ENCODE assay signal across 20 cellular contexts in genomic region chr17:57438031-57438731, GRCh38.
A peak's percentile ranks its signal among the peaks of the same experiment; 100 is the strongest.
DNase-seq lines count a peak whose midpoint lies in the region; ATAC-seq and TF ChIP-seq lines count a peak whose summit lies in the region.
"Had no signal": no experiment of that assay in that cellular context is flagged by ENCODE, and none has a peak within 500 bp of the region (broad histone marks: within the 10 kb centered on the region; RNA-seq: fewer than 3 reads in every experiment).

No MANE protein-coding gene starts in this region.

- ATAC-seq in CD4-positive, CD25-positive, alpha-beta regulatory T cell (ENCODE audit: low read depth in 2 of 2): no peak
- ATAC-seq in foreskin keratinocyte: no peak
- ATAC-seq: activated CD4-positive, CD25-positive, alpha-beta regulatory T cell treated with anti-CD3 and anti-CD28 coated beads, Interleukin-2, amount 50 U/mL, for 24 hours; left cardiac atrium; right cardiac atrium had no signal

- TF ChIP-seq CTCF in HEK293 (tag by site-specific recombination; IDR thresholded peaks at IDR 0.05) (no peak), osteocyte (IDR thresholded peaks at IDR 0.05) (no peak), foreskin keratinocyte (conservative IDR thresholded peaks at IDR 0.05) (no peak)

- H3K4me3 Mint-ChIP-seq in CD4-positive, CD25-positive, alpha-beta regulatory T cell: peak overlapping the region in 1 of 4 donors; percentile 60
- H3K4me3 Mint-ChIP-seq in activated T-helper 1 cell treated with anti-CD3 and anti-CD28 coated beads, Interleukin-12 subunit alpha, Interleukin-12 subunit beta, Interleukin-2, Interleukin-4 antibody, amounts not matched to agents 30 ng/mL and 10 ng/mL and 1 ng/mL, durations not matched to agents 14 hours and 24 hours and 36 hours: no peak overlapping the region
- peak overlapping the region; percentile 31 for H3K4me3 Mint-ChIP-seq in osteocyte (ENCODE audit: unreplicated experiment)

- CTCF ChIA-PET in HEK293 (lab: Yijun Ruan, JAX): interaction anchor here (0.6 kb wide), 1 partner anchor 230 kb away, joined by 3 read pairs; no protein-coding TSS in a partner anchor

- H3K36me3 ChIP-seq in CD4-positive, CD25-positive, alpha-beta regulatory T cell (ENCODE audit: control insufficient read depth, insufficient read depth, low read length): peaks cover 6% of the 10 kb centered on the region
- no peaks in the 10 kb centered on the region for H3K36me3 ChIP-seq in HEK293 (ENCODE audit: control insufficient read depth in 2 of 2, insufficient read depth in 1 of 2, low read length in 2 of 2)
- H3K36me3 ChIP-seq: esophagus muscularis mucosa, tibial nerve had no signal

- H3K27me3 Mint-ChIP-seq in CD4-positive, CD25-positive, alpha-beta regulatory T cell: no peaks in the 10 kb centered on the region
- H3K27me3 Mint-ChIP-seq in activated T-helper 1 cell treated with anti-CD3 and anti-CD28 coated beads, Interleukin-12 subunit alpha, Interleukin-12 subunit beta, Interleukin-2, Interleukin-4 antibody, amounts not matched to agents 30 ng/mL and 10 ng/mL and 1 ng/mL, durations not matched to agents 14 hours and 24 hours and 36 hours (ENCODE audit: insufficient read depth): peaks cover 2% of the 10 kb centered on the region
- no peaks in the 10 kb centered on the region for H3K27me3 Mint-ChIP-seq in osteocyte (ENCODE audit: unreplicated experiment)

- H3K9me3 ChIP-seq in CD4-positive, CD25-positive, alpha-beta regulatory T cell (ENCODE audit: control insufficient read depth in 2 of 2, low read length in 2 of 2): no peaks in the 10 kb centered on the region
- H3K9me3 ChIP-seq in HEK293 (ENCODE audit: control insufficient read depth, insufficient read depth, low read depth, low read length): no peaks in the 10 kb centered on the region
- H3K9me3 ChIP-seq: esophagus muscularis mucosa, tibial nerve had no signal

- no peak overlapping the region for H3K27ac ChIP-seq in CD4-positive, CD25-positive, alpha-beta regulatory T cell (ENCODE audit: insufficient read depth, low read length, poor library complexity, severe bottlenecking)
- H3K27ac ChIP-seq in HEK293 (ENCODE audit: extremely low read depth, low read depth, low read length) (no peak overlapping the region), foreskin keratinocyte (no peak overlapping the region)
- H3K27ac ChIP-seq: esophagus muscularis mucosa, tibial nerve had no signal

- POLR2A ChIA-PET in HEK293 (lab: Yijun Ruan, JAX): no interaction called here

- no peaks in the 10 kb centered on the region for H3K27me3 ChIP-seq in CD4-positive, CD25-positive, alpha-beta regulatory T cell (ENCODE audit: control insufficient read depth, insufficient read depth, low read length)
- no peaks in the 10 kb centered on the region for H3K27me3 ChIP-seq in foreskin keratinocyte
- H3K27me3 ChIP-seq: esophagus muscularis mucosa, tibial nerve had no signal

- H3K27ac Mint-ChIP-seq in CD4-positive, CD25-positive, alpha-beta regulatory T cell: peak overlapping the region; percentile 26 to 97 (median 56)
- peak overlapping the region; percentile 67 for H3K27ac Mint-ChIP-seq in activated T-helper 1 cell treated with anti-CD3 and anti-CD28 coated beads, Interleukin-12 subunit alpha, Interleukin-12 subunit beta, Interleukin-2, Interleukin-4 antibody, amounts not matched to agents 30 ng/mL and 10 ng/mL and 1 ng/mL, durations not matched to agents 14 hours and 24 hours and 36 hours
- H3K27ac Mint-ChIP-seq in osteocyte (ENCODE audit: unreplicated experiment): peak overlapping the region; percentile 73

- intact Hi-C loops in activated T-helper 1 cell treated with anti-CD3 and anti-CD28 coated beads, Interleukin-12 subunit alpha, Interleukin-12 subunit beta, Interleukin-2, Interleukin-4 antibody, amounts not matched to agents 30 ng/mL and 10 ng/mL and 1 ng/mL, durations not matched to agents 14 hours and 24 hours and 36 hours (cut with micrococcal nuclease): no loop called here

- peaks cover 40% of the 10 kb centered on the region for H3K4me1 ChIP-seq in CD4-positive, CD25-positive, alpha-beta regulatory T cell (ENCODE audit: control insufficient read depth, insufficient read depth, low read length, poor library complexity, severe bottlenecking)
- H3K4me1 ChIP-seq in HEK293 (ENCODE audit: control insufficient read depth, insufficient read depth, low read length) (peaks cover 15% of the 10 kb centered on the region), foreskin keratinocyte (peaks cover 22% of the 10 kb centered on the region)

- no peak overlapping the region for H3K4me3 ChIP-seq in CD4-positive, CD25-positive, alpha-beta regulatory T cell (ENCODE audit: low read depth, low read length)
- H3K4me3 ChIP-seq in HEK293 (ENCODE audit: low read depth, low read length): no peak overlapping the region
- H3K4me3 ChIP-seq: esophagus muscularis mucosa, tibial nerve had no signal

- peaks cover 13% of the 10 kb centered on the region for H3K36me3 Mint-ChIP-seq in CD4-positive, CD25-positive, alpha-beta regulatory T cell
- peaks cover 25% of the 10 kb centered on the region for H3K36me3 Mint-ChIP-seq in activated T-helper 1 cell treated with anti-CD3 and anti-CD28 coated beads, Interleukin-12 subunit alpha, Interleukin-12 subunit beta, Interleukin-2, Interleukin-4 antibody, amounts not matched to agents 30 ng/mL and 10 ng/mL and 1 ng/mL, durations not matched to agents 14 hours and 24 hours and 36 hours (ENCODE audit: low read depth)
- H3K36me3 Mint-ChIP-seq in osteocyte (ENCODE audit: unreplicated experiment): no peaks in the 10 kb centered on the region

- H3K4me1 Mint-ChIP-seq in CD4-positive, CD25-positive, alpha-beta regulatory T cell: peaks cover 31 to 79% (median 59%) of the 10 kb centered on the region in 4 donors
- H3K4me1 Mint-ChIP-seq in activated T-helper 1 cell treated with anti-CD3 and anti-CD28 coated beads, Interleukin-12 subunit alpha, Interleukin-12 subunit beta, Interleukin-2, Interleukin-4 antibody, amounts not matched to agents 30 ng/mL and 10 ng/mL and 1 ng/mL, durations not matched to agents 14 hours and 24 hours and 36 hours (ENCODE audit: low read depth): peaks cover 77% of the 10 kb centered on the region
- H3K4me1 Mint-ChIP-seq in osteocyte (ENCODE audit: unreplicated experiment): peaks cover 81% of the 10 kb centered on the region

- H3K9me3 Mint-ChIP-seq in CD4-positive, CD25-positive, alpha-beta regulatory T cell: no peaks in the 10 kb centered on the region
- H3K9me3 Mint-ChIP-seq in activated T-helper 1 cell treated with anti-CD3 and anti-CD28 coated beads, Interleukin-12 subunit alpha, Interleukin-12 subunit beta, Interleukin-2, Interleukin-4 antibody, amounts not matched to agents 30 ng/mL and 10 ng/mL and 1 ng/mL, durations not matched to agents 14 hours and 24 hours and 36 hours: no peaks in the 10 kb centered on the region
- no peaks in the 10 kb centered on the region for H3K9me3 Mint-ChIP-seq in osteocyte (ENCODE audit: unreplicated experiment)

- DNase-seq in CD4-positive, CD25-positive, alpha-beta regulatory T cell: no peak
- DNase-seq in activated T-helper 1 cell treated with anti-CD3 and anti-CD28 coated beads, Interleukin-12 subunit alpha, Interleukin-12 subunit beta, Interleukin-2, Interleukin-4 antibody, amounts not matched to agents 30 ng/mL and 10 ng/mL and 1 ng/mL, durations not matched to agents 14 hours and 24 hours and 36 hours (ENCODE audit: low spot score): no peak
- DNase-seq in osteocyte (ENCODE audit: extremely low spot score, unreplicated experiment): no peak
- DNase-seq in NCI-H146 treated with DMSO at 0.1 percent for 48 hours (lab: John Stamatoyannopoulos, UW; ENCODE audit: unreplicated experiment): no peak
- DNase-seq in OCI-M2 (lab: John Stamatoyannopoulos, UW; ENCODE audit: unreplicated experiment): no peak
- DNase-seq in activated CD8-positive, alpha-beta memory T cell treated with anti-CD3 and anti-CD28 coated beads for 24 hours: no peak
- DNase-seq in foreskin keratinocyte: no peak
- DNase-seq: activated effector memory CD4-positive, alpha-beta T cell treated with Interleukin-2 at 50 U/mL for 16 hours; caudate nucleus; effector CD4-positive, alpha-beta T cell; left cardiac atrium; NCI-H1105; NCI-H2107; NCI-H524; Right ventricle myocardium superior had no signal

TF ChIP-seq in HEK293, 187 proteins besides CTCF, POLR2A, EP300 and RAD21:
- TF ChIP-seq YY2 (tag by site-specific recombination; IDR thresholded peaks at IDR 0.05) (no peak), GLIS1 (tag by site-specific recombination; IDR thresholded peaks at IDR 0.05) (no peak), SCRT1 (tag by site-specific recombination; IDR thresholded peaks at IDR 0.05; ENCODE audit: borderline replicate concordance) (peak; percentile 54; the same call in 1 of the 2 replicates), ZNF221 (tag by site-specific recombination; IDR thresholded peaks at IDR 0.05; ENCODE audit: borderline replicate concordance) (no peak), ZNF670 (tag by site-specific recombination; IDR thresholded peaks at IDR 0.05; ENCODE audit: low read depth) (no peak), ZNF76 (tag by site-specific recombination; IDR thresholded peaks at IDR 0.05; ENCODE audit: borderline replicate concordance, low read depth) (no peak), GLI2 (tag by site-specific recombination; IDR thresholded peaks at IDR 0.05; ENCODE audit: borderline replicate concordance, low read depth) (no peak), SP3 (tag by site-specific recombination; IDR thresholded peaks at IDR 0.05) (no peak), SCRT2 (tag by site-specific recombination; IDR thresholded peaks at IDR 0.05) (peak; percentile 80), ZNF248 (tag by site-specific recombination; IDR thresholded peaks at IDR 0.05) (no peak), ZNF404 (tag by site-specific recombination; IDR thresholded peaks at IDR 0.05) (no peak), ZNF610 (tag by site-specific recombination; IDR thresholded peaks at IDR 0.05; ENCODE audit: borderline replicate concordance) (no peak), ZBTB44 (tag by site-specific recombination; IDR thresholded peaks at IDR 0.05) (no peak)
